In the genomic region with DNA sequence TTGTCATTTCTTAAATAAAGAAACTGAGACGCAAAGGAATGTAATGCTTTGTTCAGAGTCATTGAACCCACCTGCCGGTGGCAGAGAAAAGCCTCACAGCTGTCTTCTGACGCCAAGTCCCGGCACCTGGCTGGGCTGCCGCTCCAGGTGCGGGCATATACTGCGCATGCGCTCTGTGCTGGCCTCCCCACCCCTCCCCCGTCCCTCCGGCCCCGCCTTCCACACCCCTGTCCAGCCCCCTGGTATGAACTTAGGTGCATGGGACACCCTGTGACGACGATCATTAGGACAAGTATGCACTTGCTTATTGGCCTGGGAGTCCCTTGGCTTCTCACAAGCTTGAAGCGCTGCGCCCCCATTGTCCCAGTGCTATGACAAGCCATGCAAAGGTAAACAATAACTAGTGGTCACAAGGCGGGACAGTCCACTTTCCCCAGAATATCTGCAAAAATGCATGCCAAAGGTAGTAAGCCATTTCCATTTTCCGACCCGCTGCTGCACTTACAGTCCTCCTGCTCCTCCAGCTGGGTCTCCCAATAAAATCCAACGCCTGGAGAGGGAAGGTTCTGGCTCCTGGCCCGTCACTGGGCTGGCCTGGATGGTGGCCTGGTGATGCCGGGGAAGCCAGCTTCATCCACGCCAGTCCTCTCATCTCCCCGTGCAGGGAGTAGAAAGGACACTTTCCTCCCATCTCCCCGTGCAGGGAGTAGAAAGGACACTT, we compare ENCODE assay signal across 1 cellular context.
TF ChIP-seq lines count a peak whose summit lies in the region.

No MANE protein-coding gene starts in this region.

TF ChIP-seq in A549, 52 proteins besides CTCF, POLR2A, EP300 and RAD21 (continued from another document):
- no peak for TF ChIP-seq PBX3 (IDR thresholded peaks at IDR 0.05)
- no peak for TF ChIP-seq FOSL2 (IDR thresholded peaks at IDR 0.05)
- TF ChIP-seq FOSL2 (CRISPR knock-in tag; IDR thresholded peaks at IDR 0.05): no peak
- no peak for TF ChIP-seq TP53 (CRISPR knock-in tag; IDR thresholded peaks at IDR 0.05)
- no peak for TF ChIP-seq ZFP36 (IDR thresholded peaks at IDR 0.05; ENCODE audit: borderline replicate concordance, partially characterized antibody)
- no peak for TF ChIP-seq HOXA7 (CRISPR knock-in tag; IDR thresholded peaks at IDR 0.05)
- no peak for TF ChIP-seq ZSCAN20 (CRISPR knock-in tag; IDR thresholded peaks at IDR 0.05)
- TF ChIP-seq, protein P1, sequence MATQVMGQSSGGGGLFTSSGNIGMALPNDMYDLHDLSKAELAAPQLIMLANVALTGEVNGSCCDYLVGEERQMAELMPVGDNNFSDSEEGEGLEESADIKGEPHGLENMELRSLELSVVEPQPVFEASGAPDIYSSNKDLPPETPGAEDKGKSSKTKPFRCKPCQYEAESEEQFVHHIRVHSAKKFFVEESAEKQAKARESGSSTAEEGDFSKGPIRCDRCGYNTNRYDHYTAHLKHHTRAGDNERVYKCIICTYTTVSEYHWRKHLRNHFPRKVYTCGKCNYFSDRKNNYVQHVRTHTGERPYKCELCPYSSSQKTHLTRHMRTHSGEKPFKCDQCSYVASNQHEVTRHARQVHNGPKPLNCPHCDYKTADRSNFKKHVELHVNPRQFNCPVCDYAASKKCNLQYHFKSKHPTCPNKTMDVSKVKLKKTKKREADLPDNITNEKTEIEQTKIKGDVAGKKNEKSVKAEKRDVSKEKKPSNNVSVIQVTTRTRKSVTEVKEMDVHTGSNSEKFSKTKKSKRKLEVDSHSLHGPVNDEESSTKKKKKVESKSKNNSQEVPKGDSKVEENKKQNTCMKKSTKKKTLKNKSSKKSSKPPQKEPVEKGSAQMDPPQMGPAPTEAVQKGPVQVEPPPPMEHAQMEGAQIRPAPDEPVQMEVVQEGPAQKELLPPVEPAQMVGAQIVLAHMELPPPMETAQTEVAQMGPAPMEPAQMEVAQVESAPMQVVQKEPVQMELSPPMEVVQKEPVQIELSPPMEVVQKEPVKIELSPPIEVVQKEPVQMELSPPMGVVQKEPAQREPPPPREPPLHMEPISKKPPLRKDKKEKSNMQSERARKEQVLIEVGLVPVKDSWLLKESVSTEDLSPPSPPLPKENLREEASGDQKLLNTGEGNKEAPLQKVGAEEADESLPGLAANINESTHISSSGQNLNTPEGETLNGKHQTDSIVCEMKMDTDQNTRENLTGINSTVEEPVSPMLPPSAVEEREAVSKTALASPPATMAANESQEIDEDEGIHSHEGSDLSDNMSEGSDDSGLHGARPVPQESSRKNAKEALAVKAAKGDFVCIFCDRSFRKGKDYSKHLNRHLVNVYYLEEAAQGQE (IDR thresholded peaks at IDR 0.05): no peak
- no peak for TF ChIP-seq RCOR1 (IDR thresholded peaks at IDR 0.05; ENCODE audit: low read depth, low read length)
- TF ChIP-seq JUNB (IDR thresholded peaks at IDR 0.05): no peak
